Comparison of ENCODE assay signal across 8 cellular contexts in the genomic region with DNA sequence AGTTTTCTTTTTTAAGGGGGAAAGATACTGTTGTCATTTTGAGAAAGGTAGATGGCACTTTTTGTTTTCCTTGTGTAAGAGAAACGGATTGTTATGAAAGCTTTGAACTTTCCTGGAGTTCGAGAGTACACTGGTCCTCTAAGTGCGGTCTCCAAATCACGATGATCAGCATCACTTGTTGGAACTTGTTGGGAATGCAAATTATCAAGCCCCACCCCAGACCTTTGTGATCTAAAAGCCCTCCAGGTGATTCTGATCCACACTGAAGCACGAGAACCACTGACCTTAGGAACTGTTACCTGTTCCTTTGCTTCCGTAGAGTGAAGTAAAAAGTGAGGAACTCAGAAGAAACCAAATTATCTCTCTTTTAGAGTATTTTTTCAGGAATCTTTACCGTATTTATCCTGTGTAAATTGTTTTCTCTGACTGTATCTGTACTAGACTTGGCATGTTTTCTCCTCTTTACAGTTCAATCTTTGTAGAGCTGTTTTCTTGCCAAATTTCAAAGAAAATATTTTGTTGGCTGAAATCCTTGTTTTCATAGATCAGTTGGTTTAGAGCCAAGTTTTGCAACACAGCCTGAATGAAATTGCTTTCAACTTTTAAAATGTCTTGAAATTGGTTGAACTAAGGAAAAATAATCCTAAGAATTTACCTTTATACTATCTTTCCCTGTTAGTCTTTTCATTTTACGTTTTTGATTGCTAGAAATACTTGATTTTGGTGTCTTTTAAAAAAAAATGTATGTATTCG. TPM values are rescaled to one million over a fixed set of nuclear protein-coding genes. Genes with fewer than 3 reads are reported as not detected.
DNase-seq lines count a peak whose midpoint lies in the region; ATAC-seq and TF ChIP-seq lines count a peak whose summit lies in the region.

No MANE protein-coding gene starts in this region.

- H3K36me3 Mint-ChIP-seq in activated naive CD4-positive, alpha-beta T cell treated with anti-CD3 and anti-CD28 coated beads, Interleukin-2, amount 50 U/mL, for 24 hours, result peaks cover 4% of the 10 kb centered on the region
- peaks cover 61% of the 10 kb centered on the region for H3K36me3 Mint-ChIP-seq in activated T-helper 2 cell treated with anti-CD3 and anti-CD28 coated beads, Interferon-gamma antibody, Interleukin-2, Interleukin-4, amounts not matched to agents 10 μg/mL and 5 μg/mL and 100 μg/mL, durations not matched to agents 14 hours and 24 hours and 36 hours (ENCODE audit: low read depth)

- H3K9me3 Mint-ChIP-seq in activated naive CD4-positive, alpha-beta T cell treated with anti-CD3 and anti-CD28 coated beads, Interleukin-2, amount 50 U/mL, for 24 hours, result no peaks in the 10 kb centered on the region
- H3K9me3 Mint-ChIP-seq in activated T-helper 2 cell treated with anti-CD3 and anti-CD28 coated beads, Interferon-gamma antibody, Interleukin-2, Interleukin-4, amounts not matched to agents 10 μg/mL and 5 μg/mL and 100 μg/mL, durations not matched to agents 14 hours and 24 hours and 36 hours, result no peaks in the 10 kb centered on the region

- H3K27me3 Mint-ChIP-seq in activated naive CD4-positive, alpha-beta T cell treated with anti-CD3 and anti-CD28 coated beads, Interleukin-2, amount 50 U/mL, for 24 hours, result no peaks in the 10 kb centered on the region
- no peaks in the 10 kb centered on the region for H3K27me3 Mint-ChIP-seq in activated T-helper 2 cell treated with anti-CD3 and anti-CD28 coated beads, Interferon-gamma antibody, Interleukin-2, Interleukin-4, amounts not matched to agents 10 μg/mL and 5 μg/mL and 100 μg/mL, durations not matched to agents 14 hours and 24 hours and 36 hours (ENCODE audit: low read depth)

- no peak overlapping the region for H3K9ac ChIP-seq in iPS-18a (ENCODE audit: low read length)

- H3K27ac ChIP-seq in iPS-18a (ENCODE audit: low read length) (peak overlapping the region; percentile 54), stomach (peak overlapping the region; percentile 66 to 99 (median 94))

- TF ChIP-seq EP300 in stomach (IDR thresholded peaks at IDR 0.05), result no peak

- H3K9me3 ChIP-seq in iPS-18a (ENCODE audit: control insufficient read depth, low read depth, low read length) (no peaks in the 10 kb centered on the region), stomach (no peaks in the 10 kb centered on the region)

- H3K27me3 ChIP-seq in iPS-18a (ENCODE audit: control insufficient read depth, insufficient read depth, low read length), result no peaks in the 10 kb centered on the region
- H3K27me3 ChIP-seq in stomach, result no peaks in the 10 kb centered on the region

- H3K36me3 ChIP-seq in iPS-18a (ENCODE audit: control insufficient read depth, low read depth, low read length) (peaks cover 29% of the 10 kb centered on the region), stomach (peaks cover 8 to 29% (median 26%) of the 10 kb centered on the region in 4 donors)

- DNase-seq in activated naive CD4-positive, alpha-beta T cell (lab: John Stamatoyannopoulos, UW), result no peak
- no peak for DNase-seq in activated T-helper 2 cell treated with anti-CD3 and anti-CD28 coated beads, Interferon-gamma antibody, Interleukin-2, Interleukin-4, amounts not matched to agents 10 μg/mL and 5 μg/mL and 100 μg/mL, durations not matched to agents 14 hours and 24 hours and 36 hours (ENCODE audit: low spot score)
- peak; percentile 31 for DNase-seq in stomach
- DNase-seq in sciatic nerve (ENCODE audit: low spot score), result no peak

- peaks cover 21% of the 10 kb centered on the region for H3K4me1 ChIP-seq in iPS-18a (ENCODE audit: control insufficient read depth, low read depth, low read length)
- peaks cover 19 to 71% (median 51%) of the 10 kb centered on the region in 4 donors for H3K4me1 ChIP-seq in stomach

- no peak for TF ChIP-seq CTCF in stomach (IDR thresholded peaks at IDR 0.05)

- no peak for TF ChIP-seq POLR2A in stomach (IDR thresholded peaks at IDR 0.05)

- 15 to 19% (median 18%) methylated on average over 9 of the region's 9 CpGs for WGBS in stomach, 5 donors

- ATAC-seq in GM21723 (IDR thresholded peaks at IDR 0.05; ENCODE audit: unreplicated experiment) (no peak), sciatic nerve (no peak), GM21825 (IDR thresholded peaks at IDR 0.05; ENCODE audit: unreplicated experiment) (no peak)

- H3K4me3 ChIP-seq in iPS-18a (ENCODE audit: low read length), result peak overlapping the region; percentile 21
- peak overlapping the region; percentile 14 to 67 (median 26) for H3K4me3 ChIP-seq in stomach

- intact Hi-C loops in activated T-helper 2 cell treated with anti-CD3 and anti-CD28 coated beads, Interferon-gamma antibody, Interleukin-2, Interleukin-4, amounts not matched to agents 10 μg/mL and 5 μg/mL and 100 μg/mL, durations not matched to agents 14 hours and 24 hours and 36 hours (cut with micrococcal nuclease), result no loop called here
- intact Hi-C loops in stomach (cut with DNase I; ENCODE audit: low total_unique reads) (no loop called here), sciatic nerve (cut with DNase I) (no loop called here)

- peak overlapping the region; percentile 92 for H3K27ac Mint-ChIP-seq in activated naive CD4-positive, alpha-beta T cell treated with anti-CD3 and anti-CD28 coated beads, Interleukin-2, amount 50 U/mL, for 24 hours
- H3K27ac Mint-ChIP-seq in activated T-helper 2 cell treated with anti-CD3 and anti-CD28 coated beads, Interferon-gamma antibody, Interleukin-2, Interleukin-4, amounts not matched to agents 10 μg/mL and 5 μg/mL and 100 μg/mL, durations not matched to agents 14 hours and 24 hours and 36 hours, result peak overlapping the region; percentile 70

- peaks cover 71% of the 10 kb centered on the region for H3K4me1 Mint-ChIP-seq in activated naive CD4-positive, alpha-beta T cell treated with anti-CD3 and anti-CD28 coated beads, Interleukin-2, amount 50 U/mL, for 24 hours
- peaks cover 32% of the 10 kb centered on the region for H3K4me1 Mint-ChIP-seq in activated T-helper 2 cell treated with anti-CD3 and anti-CD28 coated beads, Interferon-gamma antibody, Interleukin-2, Interleukin-4, amounts not matched to agents 10 μg/mL and 5 μg/mL and 100 μg/mL, durations not matched to agents 14 hours and 24 hours and 36 hours (ENCODE audit: low read depth)

- peak overlapping the region; percentile 89 for H3K4me3 Mint-ChIP-seq in activated naive CD4-positive, alpha-beta T cell treated with anti-CD3 and anti-CD28 coated beads, Interleukin-2, amount 50 U/mL, for 24 hours
- peak overlapping the region; percentile 75 for H3K4me3 Mint-ChIP-seq in activated T-helper 2 cell treated with anti-CD3 and anti-CD28 coated beads, Interferon-gamma antibody, Interleukin-2, Interleukin-4, amounts not matched to agents 10 μg/mL and 5 μg/mL and 100 μg/mL, durations not matched to agents 14 hours and 24 hours and 36 hours (ENCODE audit: low read depth)

RNA-seq across cellular contexts. Expression of a gene that starts 4.0 kb away (rescaled TPM):
- 93.2 and 98.9 TPM in 2 replicates for total RNA-seq in activated T-helper 2 cell treated with anti-CD3 and anti-CD28 coated beads, Interferon-gamma antibody, Interleukin-2, Interleukin-4, amounts not matched to agents 10 μg/mL and 5 μg/mL and 100 μg/mL, durations not matched to agents 14 hours and 24 hours and 36 hours
- 10 to 100 TPM in 4 of 5 donors, 1 to 10 TPM in 1; 6.7 to 84.3 (median 32.6) TPM for total RNA-seq in stomach
- polyA plus RNA-seq in stomach, result 10 to 100 TPM; 38.4 to 65.1 (median 47.2) TPM
- total RNA-seq in sciatic nerve, result 38.3 TPM

RNA-seq across cellular contexts. Expression of a gene that starts 49.0 kb away (rescaled TPM):
- 39.3 and 40.3 TPM in 2 replicates for total RNA-seq in activated T-helper 2 cell treated with anti-CD3 and anti-CD28 coated beads, Interferon-gamma antibody, Interleukin-2, Interleukin-4, amounts not matched to agents 10 μg/mL and 5 μg/mL and 100 μg/mL, durations not matched to agents 14 hours and 24 hours and 36 hours
- total RNA-seq in stomach (10 to 100 TPM in 2 of 5 donors, 1 to 10 TPM in 3; 1.7 to 37.5 (median 5.8) TPM), sciatic nerve (0.85 TPM)
- polyA plus RNA-seq in stomach, result 1 to 10 TPM in 2 of 3 donors, under 1 TPM in 1; 0.15 to 3.6 (median 2.9) TPM

RNA-seq across cellular contexts. Expression of a gene that starts 49.6 kb away (rescaled TPM):
- total RNA-seq in activated T-helper 2 cell treated with anti-CD3 and anti-CD28 coated beads, Interferon-gamma antibody, Interleukin-2, Interleukin-4, amounts not matched to agents 10 μg/mL and 5 μg/mL and 100 μg/mL, durations not matched to agents 14 hours and 24 hours and 36 hours, result 39.6 and 48.0 TPM in 2 replicates
- total RNA-seq in stomach, result 10 to 100 TPM in 2 of 5 donors, 1 to 10 TPM in 2, not detected in 1; 1.2 to 15.1 (median 9.0) TPM
- polyA plus RNA-seq in stomach, result 1 to 10 TPM; 5.7 to 8.4 (median 5.9) TPM
- total RNA-seq in sciatic nerve, result 23.0 TPM
